15 cellular contexts compared by ENCODE assay signal in genomic region chr20:36440370-36441026, GRCh38.
DNase-seq lines count a peak whose midpoint lies in the region; ATAC-seq, FAIRE-seq and TF ChIP-seq lines count a peak whose summit lies in the region.
"Had no signal": no experiment of that assay in that cellular context is flagged by ENCODE, and none has a peak within 500 bp of the region (broad histone marks: within the 10 kb centered on the region; RNA-seq: fewer than 3 reads in every experiment).

No MANE protein-coding gene starts in this region.

- H3K27me3 ChIP-seq in RWPE2 (ENCODE audit: insufficient read depth, poor library complexity, severe bottlenecking) (no peaks in the 10 kb centered on the region), mesenchymal stem cell (ENCODE audit: control insufficient read depth in 1 of 2, insufficient read depth in 1 of 2, low read length in 2 of 2) (peaks cover 44 to 56% of the 10 kb centered on the region in 2 experiments)

- H2BK5ac ChIP-seq in mesenchymal stem cell (ENCODE audit: low read depth, low read length, poor library complexity, severe bottlenecking): no peak overlapping the region

- H2BK12ac ChIP-seq in mesenchymal stem cell (ENCODE audit: low read length in 2 of 2): no peak overlapping the region

- peak overlapping the region; percentile 34 for H4K91ac ChIP-seq in mesenchymal stem cell (ENCODE audit: low read length)

- H3K27ac ChIP-seq in RWPE2 (ENCODE audit: poor library complexity, severe bottlenecking): no peak overlapping the region
- no peak overlapping the region for H3K27ac ChIP-seq in mesenchymal stem cell (ENCODE audit: low read length, poor library complexity, severe bottlenecking)
- H3K27ac ChIP-seq: GM23248 had no signal

- H2BK120ac ChIP-seq in mesenchymal stem cell (ENCODE audit: low read depth, low read length): no peak overlapping the region

- no peak overlapping the region for H3K18ac ChIP-seq in mesenchymal stem cell (ENCODE audit: low read depth in 1 of 2, low read length in 2 of 2)

- H4K8ac ChIP-seq in mesenchymal stem cell (ENCODE audit: low read length): no peak overlapping the region

- H3K4me1 ChIP-seq in RWPE2 (ENCODE audit: insufficient read depth, poor library complexity, severe bottlenecking): no peaks in the 10 kb centered on the region
- H3K4me1 ChIP-seq in mesenchymal stem cell (ENCODE audit: control insufficient read depth, insufficient read depth, low read depth, low read length): peaks cover 3% of the 10 kb centered on the region

- no peak overlapping the region for H2BK15ac ChIP-seq in mesenchymal stem cell (ENCODE audit: low read depth, poor library complexity, severe bottlenecking)

- H3K79me1 ChIP-seq in mesenchymal stem cell (replicated peaks; ENCODE audit: low read length, poor library complexity, severe bottlenecking): no peaks in the 10 kb centered on the region

- H3K9me3 ChIP-seq in RWPE2 (ENCODE audit: severe bottlenecking): no peaks in the 10 kb centered on the region
- H3K9me3 ChIP-seq in mesenchymal stem cell (ENCODE audit: control insufficient read depth, low read length): no peaks in the 10 kb centered on the region
- H3K9me3 ChIP-seq: HAP-1 had no signal

- no peak overlapping the region for H3K23ac ChIP-seq in mesenchymal stem cell (ENCODE audit: low read length in 2 of 2)

- H3K14ac ChIP-seq in mesenchymal stem cell (ENCODE audit: low read length in 2 of 2): no peak overlapping the region

- TF ChIP-seq CTCF in RWPE2 (IDR thresholded peaks at IDR 0.05; ENCODE audit: poor library complexity, severe bottlenecking): no peak

- H3K4me2 ChIP-seq in mesenchymal stem cell (ENCODE audit: low read length, poor library complexity, severe bottlenecking): no peak overlapping the region

- H3K4me3 ChIP-seq in RWPE2 (ENCODE audit: severe bottlenecking) (no peak overlapping the region), mesenchymal stem cell (ENCODE audit: insufficient read depth in 1 of 2, low read depth in 1 of 2, low read length in 2 of 2) (no peak overlapping the region)
- H3K4me3 ChIP-seq: GM12878, GM23248, HAP-1, K562 had no signal

- H2AFZ ChIP-seq in mesenchymal stem cell (ENCODE audit: low read depth, low read length): no peak overlapping the region
- H2AFZ ChIP-seq: GM23248 had no signal

- no peak overlapping the region for H3K4ac ChIP-seq in mesenchymal stem cell (ENCODE audit: low read depth in 1 of 2, low read length in 2 of 2)

- ATAC-seq in RWPE2 (ENCODE audit: low read depth) (no peak), GM19395 (IDR thresholded peaks at IDR 0.05; ENCODE audit: unreplicated experiment) (no peak), GM21825 (IDR thresholded peaks at IDR 0.05; ENCODE audit: unreplicated experiment) (no peak)
- ATAC-seq: K562 had no signal

- no peak for DNase-seq in HTR-8/SVneo (ENCODE audit: insufficient read length, low spot score)
- peak; percentile 85 for DNase-seq in RWPE2 (ENCODE audit: low spot score)
- DNase-seq in mesenchymal stem cell: no peak
- no peak for DNase-seq in SHP77 treated with DMSO at 0.1 percent for 48 hours (lab: John Stamatoyannopoulos, UW)
- DNase-seq: AML-193; CD4-positive, alpha-beta memory T cell; DND-41; EL; GM23248 had no signal

- peak; percentile 79 for FAIRE-seq in HTR-8/SVneo (lab: Jason Lieb, UNC)
- FAIRE-seq: A204.1, GM12878, K562 had no signal

- WGBS in mesenchymal stem cell: 72% methylated on average over 11 of the region's 11 CpGs

- no peak overlapping the region for H2AK5ac ChIP-seq in mesenchymal stem cell (ENCODE audit: low read length, severe bottlenecking)

- H3K36me3 ChIP-seq in RWPE2 (ENCODE audit: low read depth) (no peaks in the 10 kb centered on the region), mesenchymal stem cell (ENCODE audit: control insufficient read depth in 1 of 2, insufficient read depth in 2 of 2, low read depth in 1 of 2, low read length in 2 of 2) (no peaks in the 10 kb centered on the region)
- H3K36me3 ChIP-seq: HAP-1 had no signal

- no peak overlapping the region for H3K9ac ChIP-seq in mesenchymal stem cell (ENCODE audit: low read length)
- H3K9ac ChIP-seq: GM23248 had no signal
